8 cellular contexts compared by ENCODE assay signal in the genomic region with DNA sequence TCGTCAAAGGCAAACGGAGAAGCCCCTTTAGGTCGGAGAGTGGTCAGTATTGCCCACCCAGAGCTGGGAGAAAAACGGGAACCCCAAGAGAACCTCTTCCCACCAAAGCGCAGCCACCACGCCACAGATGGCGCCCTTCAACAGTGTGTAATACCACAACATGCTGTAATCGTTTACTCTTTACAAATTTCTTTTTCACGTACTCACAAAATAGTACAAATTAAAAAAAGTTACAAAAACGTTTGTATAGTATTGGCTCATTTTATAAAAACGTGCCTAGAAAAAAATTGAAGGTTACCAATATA. TPM values are rescaled to one million over a fixed set of nuclear protein-coding genes. Genes with fewer than 3 reads are reported as not detected.
DNase-seq lines count a peak whose midpoint lies in the region; ATAC-seq, FAIRE-seq and TF ChIP-seq lines count a peak whose summit lies in the region.

No MANE protein-coding gene starts in this region.

- peak; percentile 60 for DNase-seq in Daoy (ENCODE audit: low read depth)
- peak; percentile 54 for DNase-seq in NOMO-1 treated with dmso at 0.1 percent for 144 hours (lab: John Stamatoyannopoulos, UW; ENCODE audit: unreplicated experiment)
- DNase-seq in bronchial epithelial cell (ENCODE audit: low read depth) = peak; percentile 53
- peak; percentile 35 for DNase-seq in stimulated activated naive CD4-positive, alpha-beta T cell treated with Interleukin-2 at 50 U/mL for 16 hours (lab: John Stamatoyannopoulos, UW)

- H3K4me3 ChIP-seq in bronchial epithelial cell (ENCODE audit: low read depth, low read length) = peak overlapping the region; percentile 92

- peak overlapping the region; percentile 95 for H3K27ac ChIP-seq in layer of hippocampus (ENCODE audit: low read depth, low read length)

- H3K36me3 ChIP-seq in bronchial epithelial cell (ENCODE audit: control insufficient read depth, insufficient read depth, low read length) = peaks cover 1% of the 10 kb centered on the region

- H3K27me3 ChIP-seq in bronchial epithelial cell (ENCODE audit: control insufficient read depth, insufficient read depth, low read length) (no peaks in the 10 kb centered on the region), layer of hippocampus (ENCODE audit: control insufficient read depth, insufficient read depth, low read length) (no peaks in the 10 kb centered on the region)

- peak; percentile 45 for TF ChIP-seq CTCF in bronchial epithelial cell (IDR thresholded peaks at IDR 0.05; ENCODE audit: insufficient read depth, low read length, severe bottlenecking)

- no peak for FAIRE-seq in bronchial epithelial cell (lab: Jason Lieb, UNC)

- peak; percentile 9 for ATAC-seq in GM21723 (IDR thresholded peaks at IDR 0.05; ENCODE audit: unreplicated experiment)
- no peak for ATAC-seq in HG03045 (IDR thresholded peaks at IDR 0.05; ENCODE audit: unreplicated experiment)
- no peak for ATAC-seq in GM18861 (IDR thresholded peaks at IDR 0.05; ENCODE audit: unreplicated experiment)

RNA-seq across cellular contexts. Expression of a gene that starts 0.8 kb away (rescaled TPM):
- total RNA-seq in Daoy (2014; rRNA removed; shearing (Covaris generic)) = 58.4 and 60.0 TPM in 2 replicates
- 64.5 and 68.5 TPM in 2 replicates for total RNA-seq in bronchial epithelial cell

RNA-seq across cellular contexts. Expression of a gene that starts 52.7 kb away (rescaled TPM):
- 47.2 and 52.1 TPM in 2 replicates for total RNA-seq in Daoy (2014; rRNA removed; shearing (Covaris generic))
- total RNA-seq in bronchial epithelial cell = 30.5 and 34.3 TPM in 2 replicates
